ENCODE assay signal across 8 cellular contexts in genomic region chr13:97028441-97029299, GRCh38. TPM values are rescaled to one million over a fixed set of nuclear protein-coding genes. Genes with fewer than 3 reads are reported as not detected.
DNase-seq lines count a peak whose midpoint lies in the region; ATAC-seq, FAIRE-seq and TF ChIP-seq lines count a peak whose summit lies in the region.

No MANE protein-coding gene starts in this region.

- H3K4me1 ChIP-seq in KMS-11 (ENCODE audit: low read depth, poor library complexity, severe bottlenecking): no peaks in the 10 kb centered on the region
- no peaks in the 10 kb centered on the region for H3K4me1 ChIP-seq in K562 (replicated peaks in 1 of 2; ENCODE audit: control insufficient read depth in 2 of 2, insufficient read depth in 2 of 2, low read length in 2 of 2)
- H3K4me1 ChIP-seq in spleen: peaks cover 0 to 16% (median 3%) of the 10 kb centered on the region in 6 donors

- 2% methylated on average over 7 of the region's 12 CpGs for WGBS in K562 (ENCODE audit: insufficient coverage, low coverage, missing lambda C conversion rate)
- 40 to 43% (median 42%) methylated on average over 12 of the region's 12 CpGs for WGBS in spleen, 5 donors

- in situ Hi-C loops in K562 (cut with MboI): no loop called here

- no peak for TF ChIP-seq EP300 in K562 (IDR thresholded peaks at IDR 0.05; ENCODE audit: low read length)

- no TSS peak for BruUV-seq in K562 (replicated peaks; lab: Mats Ljungman, UMichigan)

- H3K9ac ChIP-seq in KMS-11 (no peak overlapping the region), K562 (ENCODE audit: insufficient read depth in 1 of 2, low read depth in 2 of 2, low read length in 2 of 2) (no peak overlapping the region)

- FAIRE-seq in K562 (lab: Jason Lieb, UNC): peak; percentile 42

- ATAC-seq in K562: peak; percentile 47; the same call in 2 of the 3 replicates

- CTCF ChIA-PET in K562 (lab: Yijun Ruan, JAX; ENCODE audit: low intra/inter-chr PET ratio): interaction anchor here (0.6 to 2.4 kb wide), 2 partner anchors 11 to 887 kb away, joined by 6 to 8 read pairs; no protein-coding TSS in a partner anchor

- DNase-seq in activated CD4-positive, alpha-beta T cell treated with anti-CD3 and anti-CD28 coated beads for 24 hours (ENCODE audit: low read depth in 2 of 2): peak; percentile 25 to 27
- DNase-seq in activated CD4-positive, alpha-beta T cell treated with anti-CD3 and anti-CD28 coated beads for 1 hour: no peak
- DNase-seq in SK-N-DZ (ENCODE audit: low spot score) (peak; percentile 71), K562 (ENCODE audit: extremely low read depth in 1 of 4, low spot score in 3 of 4) (peak; percentile 37 to 41 (median 38)), iPS DF 4.7 (ENCODE audit: extremely low read depth, low spot score) (peak; percentile 3), spleen (no peak), GM19240 (ENCODE audit: insufficient read length, low spot score) (no peak)

- TF ChIP-seq RAD21 in K562 (CRISPR knock-in tag; conservative IDR thresholded peaks at IDR 0.05 in 1 of 2, IDR thresholded peaks at IDR 0.05 in 1 of 2): peak in 1 of 2 experiments; percentile 51; a peak in 2 of 4 replicates

- H3K27ac ChIP-seq in KMS-11: no peak overlapping the region
- H3K27ac ChIP-seq in K562 (ENCODE audit: extremely low read depth, low read depth, low read length): no peak overlapping the region
- no peak overlapping the region for H3K27ac ChIP-seq in spleen

- TF ChIP-seq POLR2A in K562 (conservative IDR thresholded peaks at IDR 0.05) (no peak), spleen (IDR thresholded peaks at IDR 0.05) (no peak)

- H3K9me1 ChIP-seq in K562 (ENCODE audit: control insufficient read depth, insufficient read depth, low read length): no peaks in the 10 kb centered on the region

- H3K27me3 ChIP-seq in KMS-11 (ENCODE audit: insufficient read depth, low read depth): no peaks in the 10 kb centered on the region
- H3K27me3 ChIP-seq in K562 (ENCODE audit: control insufficient read depth in 2 of 2, insufficient read depth in 2 of 2, low read length in 2 of 2): no peaks in the 10 kb centered on the region
- H3K27me3 ChIP-seq in spleen (replicated peaks in 1 of 7): peaks cover 0 to 10% (median 0%) of the 10 kb centered on the region in 7 donors

- H3K9me3 ChIP-seq in K562 (replicated peaks; ENCODE audit: control insufficient read depth, insufficient read depth, low read depth, low read length) (no peaks in the 10 kb centered on the region), spleen (no peaks in the 10 kb centered on the region)

- no peak overlapping the region for H3K4me3 ChIP-seq in KMS-11 (IDR thresholded peaks at IDR 0.05; ENCODE audit: insufficient read depth, low read depth, low read length)
- no peak overlapping the region for H3K4me3 ChIP-seq in K562
- H3K4me3 ChIP-seq in spleen: no peak overlapping the region

- H3K79me2 ChIP-seq in KMS-11 (ENCODE audit: insufficient read depth, low read depth) (no peaks in the 10 kb centered on the region), K562 (ENCODE audit: control insufficient read depth, insufficient read depth, low read length) (no peaks in the 10 kb centered on the region)

- intact Hi-C loops in K562 (cut with micrococcal nuclease): loop anchor here (1.0 kb wide), 1 partner anchor 10 kb away; no protein-coding TSS in a partner anchor
- intact Hi-C loops in spleen (cut with DNase I; ENCODE audit: low total_unique reads): loop anchor here (10.0 kb wide), 1 partner anchor 336 kb away; no protein-coding TSS in a partner anchor

- POLR2A ChIA-PET in K562 (lab: Yijun Ruan, JAX): no interaction called here

- H3K4me2 ChIP-seq in KMS-11: no peak overlapping the region
- no peak overlapping the region for H3K4me2 ChIP-seq in K562 (ENCODE audit: insufficient read depth, low read length)

- TF ChIP-seq CTCF in KMS-11 (conservative IDR thresholded peaks at IDR 0.05; ENCODE audit: low read depth, low read length): peak; percentile 74
- TF ChIP-seq CTCF in K562 (IDR thresholded peaks at IDR 0.05 in 2 of 3, conservative IDR thresholded peaks at IDR 0.05 in 1 of 3; ENCODE audit: insufficient read depth in 2 of 3, low read depth in 1 of 3, low read length in 3 of 3): peak; percentile 45 to 74 (median 63)
- peak; percentile 43 to 82 (median 76) for TF ChIP-seq CTCF in spleen (IDR thresholded peaks at IDR 0.05 in 8 of 11, conservative IDR thresholded peaks at IDR 0.05 in 3 of 11)

- H4K20me1 ChIP-seq in KMS-11 (ENCODE audit: insufficient read depth) (no peaks in the 10 kb centered on the region), K562 (replicated peaks; ENCODE audit: control insufficient read depth, insufficient read depth, low read length) (no peaks in the 10 kb centered on the region)

- no peaks in the 10 kb centered on the region for H3K36me3 ChIP-seq in KMS-11 (ENCODE audit: insufficient read depth)
- no peaks in the 10 kb centered on the region for H3K36me3 ChIP-seq in K562 (ENCODE audit: control insufficient read depth, insufficient read depth, low read length)
- H3K36me3 ChIP-seq in spleen: no peaks in the 10 kb centered on the region

- H2AFZ ChIP-seq in KMS-11 (ENCODE audit: low read depth) (peak overlapping the region; percentile 19; the same call in 1 of the 2 replicates), K562 (ENCODE audit: low read depth, low read length) (no peak overlapping the region)

TF ChIP-seq in K562, 482 proteins besides CTCF, POLR2A, EP300 and RAD21:
- TF ChIP-seq ZNF175 (CRISPR knock-in tag; IDR thresholded peaks at IDR 0.05; ENCODE audit: low read depth) (no peak), ARID3A (IDR thresholded peaks at IDR 0.05; ENCODE audit: borderline replicate concordance, low read depth, low read length) (peak; percentile 40; the same call in 1 of the 2 replicates)

RNA-seq across cellular contexts. Expression of gene OXGR1, which starts 34.4 kb away (rescaled TPM):
- polyA plus RNA-seq in SK-N-DZ (2014; cell fraction: cytosol; rRNA removed): 0.20 and 2.9 TPM in 2 replicates
- 0.19 and 0.22 TPM in 2 replicates for polyA plus RNA-seq in SK-N-DZ (2014; cell fraction: nucleus; rRNA removed)
- not detected in 2 replicates for total RNA-seq in K562 (2011; cell fraction: chromatin; rRNA removed; ENCODE audit: low replicate concordance)
- not detected in 2 replicates for total RNA-seq in K562 (2011; cell fraction: nucleolus; rRNA removed)
- total RNA-seq in K562 (2011; cell fraction: nucleoplasm; rRNA removed): not detected in 2 replicates
- total RNA-seq in K562 (2014; rRNA removed): not detected in 2 replicates
- total RNA-seq in K562 (2014; rRNA removed; fragmentation: Illumina TruSeq; extraction: Trizol): not detected in 2 replicates
- not detected in 2 replicates for total RNA-seq in K562 (2015; rRNA removed; fragmentation: Illumina TruSeq; extraction: Trizol)
- not detected in 2 replicates for total RNA-seq in K562 (2021)
- not detected in 2 replicates for polyA plus RNA-seq in K562 (2011; rRNA removed)
- not detected in 2 replicates for polyA plus RNA-seq in K562 (2011; cell fraction: cytosol; rRNA removed)
- not detected in 2 replicates for polyA plus RNA-seq in K562 (2011; cell fraction: nucleus; rRNA removed)
- not detected in 2 replicates for polyA plus RNA-seq in K562 (2012)
- not detected in 2 replicates for polyA plus RNA-seq in K562 (2014; fragmentation: Illumina TruSeq; extraction: Trizol)
- under 1 TPM in 1 of 2 experiments, not detected in 1; 0.03 TPM for polyA plus RNA-seq in K562 (2014; fragmentation: Nextera tagmentation; extraction: Ambion mirVana)
- polyA plus RNA-seq in K562 (2014; rRNA removed): not detected in 2 replicates
- not detected in 2 replicates for polyA minus RNA-seq in K562 (2011; rRNA and poly(A)+ RNA removed)
- polyA minus RNA-seq in K562 (2011; cell fraction: cytosol; rRNA and poly(A)+ RNA removed): not detected in 2 replicates
- polyA minus RNA-seq in K562 (2011; cell fraction: nucleus; rRNA and poly(A)+ RNA removed): not detected in 2 replicates
- under 1 TPM in 4 of 7 donors, not detected in 3; 0.32 to 0.85 (median 0.61) TPM for total RNA-seq in spleen
- polyA plus RNA-seq in spleen: under 1 TPM; 0.03 to 0.32 (median 0.20) TPM

Comparison
In these comparisons a context has a peak if more than half of its experiments do, and no peak if none do; other contexts are left out.
1. DNase-seq: peak in activated CD4-positive, alpha-beta T cell treated with anti-CD3 and anti-CD28 coated beads for 24 hours (2 of 2), SK-N-DZ (single experiment), K562 (4 of 4) and iPS DF 4.7 (single experiment); none in activated CD4-positive, alpha-beta T cell treated with anti-CD3 and anti-CD28 coated beads for 1 hour (single experiment), spleen (single experiment) and GM19240 (single experiment).
2. Peak in every context shown above with its lines, with median percentiles within 50 percentile points of each other: CTCF ChIP-seq.